8 cellular contexts compared by ENCODE assay signal in the genomic region with DNA sequence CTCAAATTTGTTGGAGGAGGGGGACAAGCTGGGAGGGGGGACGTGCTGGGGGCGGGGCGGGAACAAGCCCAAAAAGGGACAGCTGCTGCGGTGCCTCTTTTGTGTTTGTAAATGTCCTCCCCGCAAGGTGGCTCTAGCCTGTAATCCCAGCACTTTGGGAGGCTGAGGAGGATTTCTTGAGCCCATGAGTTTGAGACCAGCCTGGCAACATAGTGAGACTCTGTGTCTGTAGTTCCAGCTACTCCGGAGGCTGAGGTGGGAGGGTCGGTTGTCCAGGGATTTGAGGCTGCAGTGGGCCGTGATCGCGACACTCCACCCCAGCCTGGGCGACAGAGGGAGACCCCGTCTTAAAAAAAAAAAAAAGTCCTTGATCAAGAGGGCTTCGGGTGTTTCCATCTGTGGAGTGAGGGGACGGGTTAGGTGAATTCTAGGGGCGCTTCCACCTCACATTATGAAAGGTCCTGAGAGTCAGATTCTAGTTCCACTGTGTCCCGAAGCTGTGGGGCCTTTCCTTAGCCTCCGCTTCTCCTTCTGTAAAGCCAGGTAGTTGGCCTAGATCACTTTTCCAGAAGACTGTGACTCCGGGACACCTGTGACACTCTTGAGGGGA. TPM values are rescaled to one million over a fixed set of nuclear protein-coding genes. Genes with fewer than 3 reads are reported as not detected.
DNase-seq lines count a peak whose midpoint lies in the region; ATAC-seq and TF ChIP-seq lines count a peak whose summit lies in the region.

No MANE protein-coding gene starts in this region.

- H3K27ac ChIP-seq in OCI-LY3 (ENCODE audit: low read length), result 0 out of 2 replicates have a peak overlapping the region, but pooled peaks have one; percentile 30
- H3K27ac ChIP-seq in dorsolateral prefrontal cortex, result peak overlapping the region in 58 of 59 donors; percentile 13 to 96 (median 92)

- DNase-seq in NCI-H345 (lab: John Stamatoyannopoulos, UW), result peak; percentile 19
- DNase-seq in NCI-H345 treated with DMSO at 0.1 percent for 48 hours (lab: John Stamatoyannopoulos, UW; ENCODE audit: unreplicated experiment), result no peak
- no peak for DNase-seq in dorsolateral prefrontal cortex
- no peak for DNase-seq in NCI-H510A (lab: John Stamatoyannopoulos, UW)

- ATAC-seq in HG03457 (IDR thresholded peaks at IDR 0.05; ENCODE audit: unreplicated experiment) (no peak), GM21447 (IDR thresholded peaks at IDR 0.05; ENCODE audit: unreplicated experiment) (no peak)

- H3K79me2 ChIP-seq in OCI-LY3 (ENCODE audit: low read length), result peaks cover 24% of the 10 kb centered on the region

- intact Hi-C loops in dorsolateral prefrontal cortex (cut with DNase I), result loop anchor here in 1 of 2 donors (5.0 kb wide), 2 partner anchors 70 to 100 kb away; no protein-coding TSS in a partner anchor

- H3K9ac ChIP-seq in OCI-LY3 (ENCODE audit: low read length), result peak overlapping the region; percentile 84
- H3K9ac ChIP-seq in mucosa of stomach (ENCODE audit: low read length), result peak overlapping the region; percentile 91

- H3K4me2 ChIP-seq in OCI-LY3 (ENCODE audit: low read length), result peak overlapping the region; percentile 97

- peaks cover 4% of the 10 kb centered on the region for H4K20me1 ChIP-seq in OCI-LY3 (ENCODE audit: insufficient read depth, low read length)

- H3K4me1 ChIP-seq in OCI-LY3 (ENCODE audit: low read length), result peaks cover 15% of the 10 kb centered on the region
- H3K4me1 ChIP-seq in mucosa of stomach (ENCODE audit: control insufficient read depth, insufficient read depth, low read length), result peaks cover 28% of the 10 kb centered on the region

- H3K4me3 ChIP-seq in OCI-LY3 (ENCODE audit: low read length) (peak overlapping the region; percentile 96), dorsolateral prefrontal cortex (peak overlapping the region; percentile 52 to 93 (median 81)), mucosa of stomach (ENCODE audit: low read length) (peak overlapping the region; percentile 66)

- TF ChIP-seq CTCF in OCI-LY3 (IDR thresholded peaks at IDR 0.05; ENCODE audit: low read depth, low read length), result no peak
- TF ChIP-seq CTCF in dorsolateral prefrontal cortex (IDR thresholded peaks at IDR 0.05 in 54 of 56, conservative IDR thresholded peaks at IDR 0.05 in 2 of 56; ENCODE audit: low read depth in 1 of 56, partially characterized antibody in 56 of 56), result peak in 1 of 56 donors; percentile 17

- peak overlapping the region; percentile 97; the same call in 1 of the 2 replicates for H2AFZ ChIP-seq in OCI-LY3 (ENCODE audit: low read depth, low read length)

- H3K36me3 ChIP-seq in OCI-LY3 (replicated peaks; ENCODE audit: low read depth, low read length) (no peaks in the 10 kb centered on the region), mucosa of stomach (ENCODE audit: control insufficient read depth, insufficient read depth, low read length) (no peaks in the 10 kb centered on the region)

- H3K9me3 ChIP-seq in OCI-LY3 (ENCODE audit: insufficient read depth, low read length), result no peaks in the 10 kb centered on the region
- no peaks in the 10 kb centered on the region for H3K9me3 ChIP-seq in mucosa of stomach (ENCODE audit: control insufficient read depth, low read length)

- H3K27me3 ChIP-seq in OCI-LY3 (ENCODE audit: low read depth, low read length) (no peaks in the 10 kb centered on the region), dorsolateral prefrontal cortex (peaks cover 0 to 14% (median 0%) of the 10 kb centered on the region in 45 donors), mucosa of stomach (ENCODE audit: control insufficient read depth, insufficient read depth, low read length) (no peaks in the 10 kb centered on the region)

RNA-seq across cellular contexts. Expression of a gene that starts 0.8 kb away (rescaled TPM):
- total RNA-seq in dorsolateral prefrontal cortex, result 100 to 1,000 TPM; 120 to 434 (median 206) TPM
